33 cellular contexts compared by ENCODE assay signal in the genomic region with DNA sequence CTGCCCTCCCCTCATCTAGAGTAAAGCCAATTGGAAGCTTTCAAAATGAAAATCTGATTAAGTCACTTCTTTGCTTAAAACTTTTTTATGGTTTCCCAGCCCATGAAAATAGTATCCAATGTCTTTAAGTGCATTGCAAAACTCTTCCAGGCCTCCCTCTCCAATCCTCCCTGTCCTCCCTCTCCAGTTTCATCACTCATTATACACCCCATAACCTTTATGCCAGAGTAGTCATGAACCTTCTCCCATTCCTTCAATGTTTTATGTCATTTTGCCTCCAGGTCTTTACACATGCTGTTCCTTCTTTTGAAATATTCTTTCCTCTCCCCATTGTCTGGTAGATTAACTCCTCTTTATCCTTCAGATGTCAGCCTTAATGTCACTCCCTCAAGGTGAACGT. TPM values are rescaled to one million over a fixed set of nuclear protein-coding genes. Genes with fewer than 3 reads are reported as not detected.
DNase-seq lines count a peak whose midpoint lies in the region; ATAC-seq and TF ChIP-seq lines count a peak whose summit lies in the region.
"Had no signal": no experiment of that assay in that cellular context is flagged by ENCODE, and none has a peak within 500 bp of the region (broad histone marks: within the 10 kb centered on the region; RNA-seq: fewer than 3 reads in every experiment).

No MANE protein-coding gene starts in this region.

- H3K36me3 ChIP-seq in subcutaneous abdominal adipose tissue (ENCODE audit: control insufficient read depth in 5 of 5, insufficient read depth in 5 of 5, low read length in 5 of 5) = no peaks in the 10 kb centered on the region
- no peaks in the 10 kb centered on the region for H3K36me3 ChIP-seq in lower lobe of right lung
- H3K36me3 ChIP-seq: BLaER1; BLaER1 treated with 17β-estradiol and CSF1 and Interleukin-3, amounts not matched to agents 10 nM and 100 nM had no signal

- TF ChIP-seq CTCF in epithelial cell of esophagus (IDR thresholded peaks at IDR 0.05; ENCODE audit: insufficient read depth, low read depth, low read length, missing control alignments) = no peak
- no peak for TF ChIP-seq CTCF in lower lobe of right lung (IDR thresholded peaks at IDR 0.05)
- no peak for TF ChIP-seq CTCF in GM20000 (IDR thresholded peaks at IDR 0.05; ENCODE audit: extremely low read depth, missing control alignments)

- intact Hi-C loops in lower lobe of right lung (cut with DNase I) = no loop called here

- no peak overlapping the region for H3K4me3 ChIP-seq in epithelial cell of esophagus (ENCODE audit: low read length)
- no peak overlapping the region for H3K4me3 ChIP-seq in subcutaneous abdominal adipose tissue (ENCODE audit: low read depth in 1 of 5, low read length in 5 of 5)
- H3K4me3 ChIP-seq in lower lobe of right lung = no peak overlapping the region
- H3K4me3 ChIP-seq: A549; BLaER1; BLaER1 treated with 17β-estradiol and CSF1 and Interleukin-3, amounts not matched to agents 10 nM and 100 nM had no signal

- no peaks in the 10 kb centered on the region for H3K27me3 ChIP-seq in subcutaneous abdominal adipose tissue (ENCODE audit: control insufficient read depth in 5 of 5, insufficient read depth in 4 of 5, low read length in 5 of 5)
- H3K27me3 ChIP-seq in lower lobe of right lung (ENCODE audit: low read depth) = no peaks in the 10 kb centered on the region
- H3K27me3 ChIP-seq: BE2C; BLaER1; BLaER1 treated with 17β-estradiol and CSF1 and Interleukin-3, amounts not matched to agents 10 nM and 100 nM had no signal

- H3K9me3 ChIP-seq in subcutaneous abdominal adipose tissue (ENCODE audit: control insufficient read depth in 5 of 5, low read length in 5 of 5) (no peaks in the 10 kb centered on the region), lower lobe of right lung (no peaks in the 10 kb centered on the region)
- H3K9me3 ChIP-seq: BE2C, Caco-2 had no signal

- H3K27ac ChIP-seq in subcutaneous abdominal adipose tissue (ENCODE audit: low read depth, low read length) (peak overlapping the region; percentile 94), lower lobe of right lung (no peak overlapping the region)
- H3K27ac ChIP-seq: 22Rv1; A549; BLaER1; BLaER1 treated with 17β-estradiol and CSF1 and Interleukin-3, amounts not matched to agents 10 nM and 100 nM; C4-2B had no signal

- DNase-seq in epithelial cell of esophagus (ENCODE audit: low read depth) (peak; percentile 31), left kidney (ENCODE audit: low read depth, low spot score) (peak; percentile 57), iPS-NIHi7 (ENCODE audit: extremely low spot score) (no peak), lower lobe of right lung (no peak), NCI-H2107 (lab: John Stamatoyannopoulos, UW) (no peak), GM20000 (ENCODE audit: low spot score) (no peak)
- DNase-seq: 8988T; ACHN; AML-193; BE2C; C1 segment of cervical spinal cord; Caco-2; Calu3; CD4-positive, alpha-beta memory T cell; CD4-positive, alpha-beta T cell; CD4-positive, CD25-positive, alpha-beta regulatory T cell; CD8-positive, alpha-beta memory T cell; CD8-positive, alpha-beta T cell; COR-L47; DMS 273 treated with DMSO at 0.1 percent for 48 hours; DMS153; DMS53; DMS79; DMS79 treated with DMSO at 0.1 percent for 48 hours; DND-41; EL had no signal

- no peak overlapping the region for H3K9ac ChIP-seq in subcutaneous abdominal adipose tissue (ENCODE audit: low read length in 5 of 5)
- H3K9ac ChIP-seq: BLaER1; BLaER1 treated with 17β-estradiol and CSF1 and Interleukin-3, amounts not matched to agents 10 nM and 100 nM had no signal

- ATAC-seq in esophagus mucosa (peak; percentile 60), lower lobe of right lung (no peak)
- ATAC-seq: A549; CD8-positive, alpha-beta T cell had no signal

- H3K4me1 ChIP-seq in subcutaneous abdominal adipose tissue (ENCODE audit: control insufficient read depth in 5 of 5, insufficient read depth in 5 of 5, low read length in 5 of 5) = peaks cover 0 to 53% (median 37%) of the 10 kb centered on the region in 5 donors
- H3K4me1 ChIP-seq in lower lobe of right lung = no peaks in the 10 kb centered on the region
- H3K4me1 ChIP-seq: A549, BE2C, Caco-2 had no signal

RNA-seq across cellular contexts. Expression of a gene that starts 8.1 kb away (rescaled TPM):
- 5.6 TPM for total RNA-seq in esophagus mucosa
- 8.7 TPM for total RNA-seq in lower lobe of right lung

Comparison
In these comparisons a context has a peak if more than half of its experiments do, and no peak if none do; other contexts are left out.
1. DNase-seq: peak in epithelial cell of esophagus (single experiment) and left kidney (single experiment); none in iPS-NIHi7 (single experiment), lower lobe of right lung (single experiment), NCI-H2107 (single experiment) and GM20000 (single experiment).